Comparison of ENCODE assay signal across 26 cellular contexts in genomic region chr11:111807098-111807497, GRCh38.
"Had no signal": no experiment of that assay in that cellular context is flagged by ENCODE, and none has a peak within 500 bp of the region (broad histone marks: within the 10 kb centered on the region; RNA-seq: fewer than 3 reads in every experiment).

No MANE protein-coding gene starts in this region.

- H3K36me3 ChIP-seq: neural progenitor cell had no signal

- H3K9me3 ChIP-seq: left lung, neutrophil, right atrium auricular region, suprapubic skin, thoracic aorta, tibial artery, upper lobe of right lung had no signal

- H3K79me2 ChIP-seq: parathyroid adenoma had no signal

- DNase-seq: hypothalamus; immature natural killer cell; kidney; left colon; left lung; mesendoderm; naive thymus-derived CD4-positive, alpha-beta T cell; occipital lobe; stimulated activated CD4-positive, alpha-beta T cell treated with anti-CD3 and anti-CD28 coated beads, Interleukin-12 subunit alpha, Interleukin-12 subunit beta, amount 100 ng/mL, for 4 hours; stimulated activated CD4-positive, alpha-beta T cell treated with anti-CD3 and anti-CD28 coated beads, Interleukin-4, amount 100 ng/mL, for 24 hours; stimulated activated naive CD4-positive, alpha-beta T cell; tibial artery; upper lobe of right lung had no signal

- H3K9ac ChIP-seq: neural progenitor cell, parathyroid adenoma had no signal

- FAIRE-seq: islet of Langerhans, kidney, urothelium cell line had no signal

- H3K27ac ChIP-seq: left lung, neural progenitor cell, neutrophil, parathyroid adenoma, skin epidermis, suprapubic skin, thoracic aorta, tibial artery, upper lobe of right lung had no signal

- ATAC-seq: left colon; naive thymus-derived CD4-positive, alpha-beta T cell; natural killer cell treated with Interleukin-12 subunit alpha and Interleukin-12 subunit beta and Interleukin-15 and Interleukin-18, amount 100 ng/mL, for 72 hours; sciatic nerve; stimulated activated effector memory CD8-positive, alpha-beta T cell treated with anti-CD3 and anti-CD28 coated beads, Interleukin-12 subunit alpha, Interleukin-12 subunit beta, amount 100 ng/mL, for 72 hours had no signal

- H2AFZ ChIP-seq: neural progenitor cell, parathyroid adenoma had no signal

- H3K4me1 ChIP-seq: left lung, neural progenitor cell, parathyroid adenoma, suprapubic skin, tibial artery, upper lobe of right lung had no signal

- H3K4me2 ChIP-seq: neural progenitor cell had no signal

- H3K4me3 ChIP-seq: left lung, lung, neural progenitor cell, right atrium auricular region, skin epidermis, suprapubic skin, thoracic aorta, tibial artery, upper lobe of right lung had no signal

- H3K27me3 ChIP-seq: left lung, neural progenitor cell, neutrophil, right atrium auricular region, suprapubic skin, tibial artery, upper lobe of right lung had no signal
